Comparison of ENCODE assay signal across 16 cellular contexts in the genomic region with DNA sequence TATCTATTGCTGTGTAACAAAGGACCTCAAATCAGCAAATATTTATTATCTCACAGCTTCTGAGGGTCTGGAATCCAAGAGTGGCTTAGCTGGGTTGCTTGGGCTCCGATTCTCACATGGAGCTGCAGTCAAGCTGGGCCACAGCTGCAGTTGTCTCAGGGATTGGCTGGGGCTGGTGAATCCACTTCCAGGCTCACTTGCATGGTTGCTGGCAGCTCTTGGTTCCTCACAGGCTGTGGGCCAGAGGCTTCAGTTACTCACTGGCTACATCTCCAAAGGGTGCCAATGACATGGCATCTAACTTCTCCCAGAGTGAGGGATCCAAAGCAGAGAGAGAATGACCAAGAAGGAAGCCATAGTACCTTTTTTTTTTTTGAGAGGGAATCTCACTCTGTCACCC. TPM values are rescaled to one million over a fixed set of nuclear protein-coding genes. Genes with fewer than 3 reads are reported as not detected.
A peak's percentile ranks its signal among the peaks of the same experiment; 100 is the strongest.
DNase-seq lines count a peak whose midpoint lies in the region; ATAC-seq and TF ChIP-seq lines count a peak whose summit lies in the region.
"Had no signal": no experiment of that assay in that cellular context is flagged by ENCODE, and none has a peak within 500 bp of the region (broad histone marks: within the 10 kb centered on the region; RNA-seq: fewer than 3 reads in every experiment).

No MANE protein-coding gene starts in this region.

- peaks cover 16% of the 10 kb centered on the region for H3K4me1 ChIP-seq in OCI-LY7 (ENCODE audit: insufficient read depth, low read length, poor library complexity, severe bottlenecking)

- H3K4me1 Mint-ChIP-seq in activated CD8-positive, alpha-beta memory T cell treated with anti-CD3 and anti-CD28 coated beads, Interleukin-2, amount 10 ng/mL, durations not matched to agents 7 days and 5 days, result peaks cover 7% of the 10 kb centered on the region

- H3K36me3 ChIP-seq in OCI-LY7 (ENCODE audit: insufficient read depth, low read length), result no peaks in the 10 kb centered on the region

- no peaks in the 10 kb centered on the region for H3K9me2 ChIP-seq in OCI-LY7 (ENCODE audit: insufficient read depth, low read length)

- DNase-seq in activated CD8-positive, alpha-beta memory T cell treated with anti-CD3 and anti-CD28 coated beads for 24 hours, result peak; percentile 33
- no peak for DNase-seq in activated CD8-positive, alpha-beta memory T cell treated with anti-CD3 and anti-CD28 coated beads, Interleukin-2, amount 10 ng/mL, durations not matched to agents 7 days and 5 days
- no peak for DNase-seq in OCI-LY7 (ENCODE audit: low spot score)
- peak; percentile 29 for DNase-seq in islet precursor cell
- peak; percentile 23 for DNase-seq in sciatic nerve (ENCODE audit: low spot score)
- no peak for DNase-seq in amygdala (lab: John Stamatoyannopoulos, UW)
- no peak for DNase-seq in NCI-H1436 (lab: John Stamatoyannopoulos, UW)
- no peak for DNase-seq in activated CD4-positive, CD25-positive, alpha-beta regulatory T cell (lab: John Stamatoyannopoulos, UW)
- DNase-seq: Calu3, NCI-H1092 treated with DMSO at 0.1 percent for 48 hours, NCI-H187, NCI-H446 treated with DMSO at 0.1 percent for 48 hours, NCI-H82, SHP77 treated with DMSO at 0.1 percent for 48 hours had no signal

- H3K36me3 Mint-ChIP-seq in activated CD8-positive, alpha-beta memory T cell treated with anti-CD3 and anti-CD28 coated beads, Interleukin-2, amount 10 ng/mL, durations not matched to agents 7 days and 5 days, result no peaks in the 10 kb centered on the region

- intact Hi-C loops in OCI-LY7 (cut with micrococcal nuclease; ENCODE audit: unreplicated experiment) (no loop called here), sciatic nerve (cut with DNase I) (no loop called here)

- CTCF ChIA-PET in activated CD8-positive, alpha-beta memory T cell treated with anti-CD3 and anti-CD28 coated beads, Interleukin-2, amount 10 ng/mL, durations not matched to agents 7 days and 5 days (lab: Charles Lee), result no interaction called here
- CTCF ChIA-PET in OCI-LY7 (lab: Charles Lee; ENCODE audit: unreplicated experiment), result no interaction called here

- H3K4me3 Mint-ChIP-seq in activated CD8-positive, alpha-beta memory T cell treated with anti-CD3 and anti-CD28 coated beads, Interleukin-2, amount 10 ng/mL, durations not matched to agents 7 days and 5 days, result no peak overlapping the region

- H3K27ac ChIP-seq in OCI-LY7 (ENCODE audit: low read depth, low read length, poor library complexity, severe bottlenecking), result no peak overlapping the region
- H3K27ac ChIP-seq: 22Rv1 had no signal

- no peaks in the 10 kb centered on the region for H3K9me3 Mint-ChIP-seq in activated CD8-positive, alpha-beta memory T cell treated with anti-CD3 and anti-CD28 coated beads, Interleukin-2, amount 10 ng/mL, durations not matched to agents 7 days and 5 days (ENCODE audit: low read depth)

- TF ChIP-seq CTCF in OCI-LY7 (conservative IDR thresholded peaks at IDR 0.05; ENCODE audit: low read length), result no peak

- H2AFZ ChIP-seq in OCI-LY7 (ENCODE audit: low read length), result no peak overlapping the region; the same call in 1 of the 2 replicates

- H3K27ac Mint-ChIP-seq in activated CD8-positive, alpha-beta memory T cell treated with anti-CD3 and anti-CD28 coated beads, Interleukin-2, amount 10 ng/mL, durations not matched to agents 7 days and 5 days, result no peak overlapping the region

- POLR2A ChIA-PET in OCI-LY7 (lab: Charles Lee), result interaction anchor here (1.3 kb wide), 1 partner anchor 14 kb away, joined by 3 read pairs; no protein-coding TSS in a partner anchor

- ATAC-seq in activated CD8-positive, alpha-beta memory T cell treated with anti-CD3 and anti-CD28 coated beads, Interleukin-2, amount 10 ng/mL, durations not matched to agents 7 days and 5 days, result no peak
- ATAC-seq in sciatic nerve, result no peak
- ATAC-seq: K562 had no signal

- H3K27me3 Mint-ChIP-seq in activated CD8-positive, alpha-beta memory T cell treated with anti-CD3 and anti-CD28 coated beads, Interleukin-2, amount 10 ng/mL, durations not matched to agents 7 days and 5 days, result no peaks in the 10 kb centered on the region

- no TSS peak for BruUV-seq in OCI-LY7 (replicated peaks; lab: Mats Ljungman, UMichigan)

- H3K4me2 ChIP-seq in OCI-LY7 (ENCODE audit: low read length), result peak overlapping the region; percentile 59

- H3K4me3 ChIP-seq in OCI-LY7 (ENCODE audit: low read depth, low read length, poor library complexity, severe bottlenecking), result no peak overlapping the region
- H3K4me3 ChIP-seq: K562 had no signal

- no peaks in the 10 kb centered on the region for H4K20me1 ChIP-seq in OCI-LY7 (ENCODE audit: insufficient read depth, low read length)

- no peaks in the 10 kb centered on the region for H3K79me2 ChIP-seq in OCI-LY7 (ENCODE audit: insufficient read depth, low read depth, low read length)

- H3K9me3 ChIP-seq in OCI-LY7 (ENCODE audit: low read length), result no peaks in the 10 kb centered on the region

RNA-seq across cellular contexts. Expression of gene SYNM, which starts 13.9 kb away (rescaled TPM):
- total RNA-seq in activated CD8-positive, alpha-beta memory T cell treated with anti-CD3 and anti-CD28 coated beads, Interleukin-2, amount 10 ng/mL, durations not matched to agents 7 days and 5 days, result 1 to 10 TPM; 1.5 TPM
- 0.41 and 0.49 TPM in 2 replicates for total RNA-seq in OCI-LY7 (2014; rRNA removed; shearing (Covaris generic))
- total RNA-seq in OCI-LY7 (2022) (0.08 TPM in 1 of 2 replicates, not detected in the other), sciatic nerve (33.7 TPM)

Comparison
In these comparisons a context has a peak if more than half of its experiments do, and no peak if none do; other contexts are left out.
1. DNase-seq: peak in activated CD8-positive, alpha-beta memory T cell treated with anti-CD3 and anti-CD28 coated beads for 24 hours (single experiment), islet precursor cell (single experiment) and sciatic nerve (single experiment); none in activated CD8-positive, alpha-beta memory T cell treated with anti-CD3 and anti-CD28 coated beads, Interleukin-2, amount 10 ng/mL, durations not matched to agents 7 days and 5 days (single experiment), OCI-LY7 (single experiment), amygdala (0 of 56), NCI-H1436 (single experiment) and activated CD4-positive, CD25-positive, alpha-beta regulatory T cell (0 of 4).
2. RNA of gene SYNM, which starts 13.9 kb away (total RNA-seq): 33.7 TPM in sciatic nerve (single experiment); 1.5 TPM in activated CD8-positive, alpha-beta memory T cell treated with anti-CD3 and anti-CD28 coated beads, Interleukin-2, amount 10 ng/mL, durations not matched to agents 7 days and 5 days and 0.08 to 0.49 TPM in OCI-LY7; every median in the first group is over 10 times any median in the second.